ENCODE assay signal across 15 cellular contexts in the genomic region with DNA sequence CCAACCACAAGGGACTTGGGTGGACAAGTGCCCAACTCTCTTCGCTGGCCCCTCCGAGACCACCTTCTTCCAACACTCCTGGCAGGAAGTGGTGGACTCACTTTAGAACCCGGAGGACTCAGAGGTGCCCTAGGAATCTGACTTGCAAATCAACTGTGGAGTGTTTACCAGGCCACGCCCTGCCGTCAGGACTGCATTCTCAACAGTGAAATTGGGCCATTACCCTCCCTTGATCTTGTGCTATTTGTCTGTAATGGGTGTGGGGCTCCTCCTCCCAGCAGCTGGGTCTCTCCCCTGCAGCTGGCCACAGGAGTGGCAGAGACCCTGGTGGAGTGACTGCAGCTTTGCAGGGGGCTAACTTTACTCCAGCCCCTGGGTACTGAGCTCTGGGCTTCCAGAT.
"Had no signal": no experiment of that assay in that cellular context is flagged by ENCODE, and none has a peak within 500 bp of the region (broad histone marks: within the 10 kb centered on the region; RNA-seq: fewer than 3 reads in every experiment).

No MANE protein-coding gene starts in this region.

- H3K9me3 Mint-ChIP-seq: nephron; stimulated activated naive B cell treated with anti-CD40 and anti-IgM and Interleukin-4, amounts not matched to agents 10 μg/mL and 1 μg/mL and 100 μg/mL, for 72 hours had no signal

- H3K4me1 ChIP-seq: psoas muscle, right lobe of liver had no signal

- H3K27me3 ChIP-seq: cardiac muscle cell, right lobe of liver had no signal

- H3K4me3 Mint-ChIP-seq: activated CD8-positive, alpha-beta T cell treated with anti-CD3 and anti-CD28 coated beads, Interleukin-2, amount 10 ng/mL, durations not matched to agents 7 days and 5 days; nephron; stimulated activated naive B cell treated with anti-CD40 and anti-IgM and Interleukin-4, amounts not matched to agents 10 μg/mL and 1 μg/mL and 100 μg/mL, for 72 hours had no signal

- H3K36me3 Mint-ChIP-seq: stimulated activated naive B cell treated with anti-CD40 and anti-IgM and Interleukin-4, amounts not matched to agents 10 μg/mL and 1 μg/mL and 100 μg/mL, for 72 hours had no signal

- H3K4me1 Mint-ChIP-seq: nephron; stimulated activated naive B cell treated with anti-CD40 and anti-IgM and Interleukin-4, amounts not matched to agents 10 μg/mL and 1 μg/mL and 100 μg/mL, for 72 hours had no signal

- H3K36me3 ChIP-seq: cardiac muscle cell, esophagus squamous epithelium, right lobe of liver had no signal

- ATAC-seq: activated CD8-positive, alpha-beta T cell treated with anti-CD3 and anti-CD28 coated beads, Interleukin-2, amount 10 ng/mL, durations not matched to agents 7 days and 5 days; psoas muscle; right lobe of liver; stimulated activated naive B cell treated with anti-CD40 and anti-IgM and Interleukin-4, amounts not matched to agents 10 μg/mL and 1 μg/mL and 100 μg/mL, for 72 hours had no signal

- DNase-seq: activated CD4-positive, alpha-beta T cell treated with anti-CD3 and anti-CD28 coated beads for 48 hours; activated CD8-positive, alpha-beta memory T cell treated with anti-CD3 and anti-CD28 coated beads, Interleukin-2, amount 50 U/mL, for 48 hours; activated CD8-positive, alpha-beta T cell treated with anti-CD3 and anti-CD28 coated beads, Interleukin-2, amount 10 ng/mL, durations not matched to agents 7 days and 5 days; activated naive CD4-positive, alpha-beta T cell; esophagus squamous epithelium; foreskin fibroblast; glutamatergic neuron; psoas muscle; right lobe of liver; stimulated activated CD4-positive, alpha-beta T cell treated with anti-CD3 and anti-CD28 coated beads, Interleukin-2, amount 100 ng/mL, for 24 hours; stimulated activated naive B cell treated with anti-CD40 and anti-IgM and Interleukin-4, amounts not matched to agents 10 μg/mL and 1 μg/mL and 100 μg/mL, for 72 hours; substantia nigra; trophoblast cell had no signal

- H3K27ac Mint-ChIP-seq: activated CD8-positive, alpha-beta T cell treated with anti-CD3 and anti-CD28 coated beads, Interleukin-2, amount 10 ng/mL, durations not matched to agents 7 days and 5 days; nephron; stimulated activated naive B cell treated with anti-CD40 and anti-IgM and Interleukin-4, amounts not matched to agents 10 μg/mL and 1 μg/mL and 100 μg/mL, for 72 hours had no signal

- H3K4me3 ChIP-seq: cardiac muscle cell, esophagus squamous epithelium, psoas muscle, right lobe of liver had no signal

- H3K27ac ChIP-seq: cardiac muscle cell, esophagus squamous epithelium, psoas muscle, right lobe of liver had no signal

- H3K9me3 ChIP-seq: esophagus squamous epithelium, psoas muscle, right lobe of liver had no signal
